Comparison of ENCODE assay signal across 23 cellular contexts in the genomic region with DNA sequence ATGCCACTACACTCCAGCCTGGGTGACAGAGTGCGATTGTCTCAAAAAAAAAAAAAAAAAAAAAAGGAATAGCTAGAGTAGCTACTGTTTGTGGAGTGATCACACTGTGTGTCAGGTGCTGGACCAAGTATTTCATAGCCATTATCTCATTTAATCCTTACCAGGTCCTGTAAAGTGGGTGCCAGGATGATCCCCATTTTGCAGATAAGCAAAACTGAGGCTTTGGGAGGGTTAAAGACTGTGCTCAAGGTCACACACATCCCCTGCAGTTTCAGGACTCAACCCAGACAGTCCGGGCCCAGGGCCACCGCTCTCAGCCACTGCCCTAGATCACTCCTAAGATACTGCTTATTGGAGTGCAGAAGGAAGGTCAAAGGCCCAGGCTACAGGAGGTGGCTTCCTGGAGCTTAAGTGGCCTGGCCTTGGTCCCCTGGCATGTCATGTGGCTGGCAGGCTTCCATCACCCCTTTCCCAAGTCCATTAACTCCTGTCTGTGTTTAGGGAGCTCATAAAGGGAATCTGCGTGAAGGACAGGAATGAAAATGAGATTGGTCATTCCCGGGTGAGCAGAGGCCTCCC.
"Had no signal": no experiment of that assay in that cellular context is flagged by ENCODE, and none has a peak within 500 bp of the region (broad histone marks: within the 10 kb centered on the region; RNA-seq: fewer than 3 reads in every experiment).

No MANE protein-coding gene starts in this region.

- H3K9me3 Mint-ChIP-seq: dendritic cell treated with granulocyte-macrophage colony-stimulating factor and Interleukin-4, amounts not matched to agents 40 ng/mL and 50 ng/mL, for 4 days; effector memory CD8-positive, alpha-beta T cell; memory B cell; mesothelial cell of epicardium; natural killer cell; neural crest cell had no signal

- H3K27ac Mint-ChIP-seq: dendritic cell treated with granulocyte-macrophage colony-stimulating factor and Interleukin-4, amounts not matched to agents 40 ng/mL and 50 ng/mL, for 4 days; memory B cell; mesothelial cell of epicardium; natural killer cell; progenitor cell of endocrine pancreas had no signal

- H3K27me3 Mint-ChIP-seq: dendritic cell treated with granulocyte-macrophage colony-stimulating factor and Interleukin-4, amounts not matched to agents 40 ng/mL and 50 ng/mL, for 4 days; effector memory CD8-positive, alpha-beta T cell; memory B cell; progenitor cell of endocrine pancreas had no signal

- H3K27me3 ChIP-seq: esophagus muscularis mucosa, gastrocnemius medialis, heart right ventricle, left lung, pancreas, upper lobe of right lung, vagina had no signal

- H3K36me3 Mint-ChIP-seq: natural killer cell had no signal

- H3K4me1 ChIP-seq: gastrocnemius medialis, pancreas, vagina had no signal

- H3K9me3 ChIP-seq: esophagus muscularis mucosa, gastrocnemius medialis, heart right ventricle, left lung, lower lobe of right lung, pancreas, upper lobe of right lung, vagina had no signal

- H3K4me3 ChIP-seq: esophagus muscularis mucosa, gastrocnemius medialis, heart right ventricle, left lung, lower lobe of right lung, pancreas, upper lobe of right lung, vagina had no signal

- FAIRE-seq: islet of Langerhans, pancreas, small intestine had no signal

- H3K4me3 Mint-ChIP-seq: dendritic cell treated with granulocyte-macrophage colony-stimulating factor and Interleukin-4, amounts not matched to agents 40 ng/mL and 50 ng/mL, for 4 days; effector memory CD8-positive, alpha-beta T cell; memory B cell; mesothelial cell of epicardium; natural killer cell; neural crest cell had no signal

- DNase-seq: effector memory CD8-positive, alpha-beta T cell; gastrocnemius medialis; heart right ventricle; hypothalamus; left lung; lower lobe of right lung; natural killer cell; nucleus accumbens; pancreas; right cardiac atrium; small intestine; stimulated activated CD4-positive, alpha-beta T cell treated with anti-CD3 and anti-CD28 coated beads, Interleukin-12 subunit alpha, Interleukin-12 subunit beta, amount 100 ng/mL, for 4 hours; stimulated activated naive CD4-positive, alpha-beta T cell treated with Interleukin-2 at 50 U/mL for 16 hours; upper lobe of right lung had no signal

- H3K27ac ChIP-seq: epithelial cell of prostate, esophagus muscularis mucosa, gastrocnemius medialis, heart right ventricle, left lung, lower lobe of right lung, pancreas, upper lobe of right lung, vagina had no signal

- ATAC-seq: effector memory CD8-positive, alpha-beta T cell; gastrocnemius medialis; heart right ventricle; left lung; lower lobe of right lung; natural killer cell; pancreas; right cardiac atrium; upper lobe of right lung had no signal
